Comparison of ENCODE assay signal across 10 cellular contexts in genomic region chrX:57270980-57271379, GRCh38. TPM values are rescaled to one million over a fixed set of nuclear protein-coding genes. Genes with fewer than 3 reads are reported as not detected.
"Had no signal": no experiment of that assay in that cellular context is flagged by ENCODE, and none has a peak within 500 bp of the region (broad histone marks: within the 10 kb centered on the region; RNA-seq: fewer than 3 reads in every experiment).

No MANE protein-coding gene starts in this region.

- H2AFZ ChIP-seq: GM23248 had no signal

- H3K4me1 ChIP-seq: HAP-1 had no signal

- DNase-seq: GM23248, GOT3, H7, HFFc6, IMR-90 had no signal

- ATAC-seq: HCT116, K562 had no signal

- H3K27ac ChIP-seq: GM23248, HL-60 had no signal

- H3K9me3 ChIP-seq: HAP-1 had no signal

- H3K4me3 ChIP-seq: GM23248, HAP-1, K562 had no signal

- H3K36me3 ChIP-seq: HAP-1 had no signal

- H3K9ac ChIP-seq: GM23248 had no signal

RNA-seq across cellular contexts. Expression of gene FAAH2, which starts 15.5 kb away (rescaled TPM):
- total RNA-seq: H4, HFFc6, IMR-90 had no signal
